23 cellular contexts compared by ENCODE assay signal in the genomic region with DNA sequence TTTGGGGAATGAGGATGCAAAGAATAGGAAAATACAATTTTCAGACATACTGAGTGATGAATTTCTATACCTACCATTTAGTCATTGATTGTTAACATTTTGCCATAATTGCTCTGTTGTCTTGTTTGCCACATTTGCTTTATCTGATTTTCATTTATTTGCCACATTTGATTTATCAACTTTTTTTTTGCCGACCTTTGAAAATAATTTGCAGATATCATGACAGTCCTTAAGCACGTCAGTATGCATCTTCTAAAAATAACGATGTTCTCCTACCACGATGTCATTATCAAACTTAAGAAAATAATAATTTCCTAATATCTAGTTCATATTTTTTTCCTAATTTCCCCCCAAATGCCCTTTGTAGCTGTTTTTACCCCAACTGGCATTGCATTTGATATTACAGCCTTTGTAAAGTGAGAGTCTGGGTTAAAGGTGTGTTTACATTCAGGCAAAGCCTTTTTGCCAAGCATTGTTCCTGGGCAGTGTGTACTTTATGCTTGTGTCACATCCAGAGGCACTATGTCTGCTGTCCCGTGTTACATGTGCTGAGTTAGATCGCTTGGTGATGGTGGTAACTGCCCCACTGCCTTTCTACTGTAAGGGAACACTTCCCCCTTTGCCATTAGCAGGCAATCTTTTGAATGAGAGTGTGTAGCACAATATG.
"Had no signal": no experiment of that assay in that cellular context is flagged by ENCODE, and none has a peak within 500 bp of the region (broad histone marks: within the 10 kb centered on the region; RNA-seq: fewer than 3 reads in every experiment).

No MANE protein-coding gene starts in this region.

- ATAC-seq: gastroesophageal sphincter; naive thymus-derived CD4-positive, alpha-beta T cell; psoas muscle; sciatic nerve; stimulated activated memory B cell treated with anti-CD40 and anti-IgM and Interleukin-4, amounts not matched to agents 10 μg/mL and 1 μg/mL and 100 μg/mL, for 72 hours had no signal

- H3K4me1 ChIP-seq: esophagus squamous epithelium, gastroesophageal sphincter, left ventricle myocardium inferior, psoas muscle, spleen, testis, tibial nerve had no signal

- DNase-seq: esophagus squamous epithelium; foreskin fibroblast; glutamatergic neuron; islet precursor cell; left ventricle myocardium inferior; mesenchymal stem cell; naive thymus-derived CD4-positive, alpha-beta T cell; nephron progenitor cell; psoas muscle; retina; spleen; stimulated activated CD4-positive, alpha-beta T cell treated with anti-CD3 and anti-CD28 coated beads, Interleukin-15, amount 100 ng/mL, for 24 hours; stimulated activated CD4-positive, alpha-beta T cell treated with anti-CD3 and anti-CD28 coated beads, Interleukin-1b, Interleukin-23, amount 100 ng/mL, for 48 hours; stimulated activated CD4-positive, alpha-beta T cell treated with anti-CD3 and anti-CD28 coated beads, Interleukin-4, amount 100 ng/mL, for 24 hours; testis had no signal

- H3K27ac ChIP-seq: esophagus squamous epithelium, gastroesophageal sphincter, left ventricle myocardium inferior, psoas muscle, spleen, testis, tibial nerve had no signal

- H3K27me3 ChIP-seq: esophagus squamous epithelium, gastroesophageal sphincter, spleen, testis, tibial nerve had no signal

- H3K9me3 ChIP-seq: esophagus squamous epithelium, gastroesophageal sphincter, left ventricle myocardium inferior, psoas muscle, spleen, testis, tibial nerve had no signal

- H3K27ac Mint-ChIP-seq: dendritic cell treated with granulocyte-macrophage colony-stimulating factor and Interleukin-4, amounts not matched to agents 40 ng/mL and 50 ng/mL, for 4 days; nephron progenitor cell; stimulated activated memory B cell treated with anti-CD40 and anti-IgM and Interleukin-4, amounts not matched to agents 10 μg/mL and 1 μg/mL and 100 μg/mL, for 72 hours; stimulated activated naive CD8-positive, alpha-beta T cell treated with anti-CD3 and anti-CD28 coated beads, Interleukin-15, Interleukin-2, amounts not matched to agents 100 ng/mL and 50 ng/mL, for 24 hours had no signal

- FAIRE-seq: colon had no signal

- H3K27me3 Mint-ChIP-seq: dendritic cell treated with granulocyte-macrophage colony-stimulating factor and Interleukin-4, amounts not matched to agents 40 ng/mL and 50 ng/mL, for 4 days; naive thymus-derived CD4-positive, alpha-beta T cell; stimulated activated memory B cell treated with anti-CD40 and anti-IgM and Interleukin-4, amounts not matched to agents 10 μg/mL and 1 μg/mL and 100 μg/mL, for 72 hours; stimulated activated naive CD8-positive, alpha-beta T cell treated with anti-CD3 and anti-CD28 coated beads, Interleukin-15, Interleukin-2, amounts not matched to agents 100 ng/mL and 50 ng/mL, for 24 hours had no signal

- H3K9me3 Mint-ChIP-seq: dendritic cell treated with granulocyte-macrophage colony-stimulating factor and Interleukin-4, amounts not matched to agents 40 ng/mL and 50 ng/mL, for 4 days; nephron progenitor cell; stimulated activated memory B cell treated with anti-CD40 and anti-IgM and Interleukin-4, amounts not matched to agents 10 μg/mL and 1 μg/mL and 100 μg/mL, for 72 hours; stimulated activated naive CD8-positive, alpha-beta T cell treated with anti-CD3 and anti-CD28 coated beads, Interleukin-15, Interleukin-2, amounts not matched to agents 100 ng/mL and 50 ng/mL, for 24 hours had no signal

- H3K4me3 Mint-ChIP-seq: dendritic cell treated with granulocyte-macrophage colony-stimulating factor and Interleukin-4, amounts not matched to agents 40 ng/mL and 50 ng/mL, for 4 days; naive thymus-derived CD4-positive, alpha-beta T cell; nephron progenitor cell; stimulated activated memory B cell treated with anti-CD40 and anti-IgM and Interleukin-4, amounts not matched to agents 10 μg/mL and 1 μg/mL and 100 μg/mL, for 72 hours; stimulated activated naive CD8-positive, alpha-beta T cell treated with anti-CD3 and anti-CD28 coated beads, Interleukin-15, Interleukin-2, amounts not matched to agents 100 ng/mL and 50 ng/mL, for 24 hours had no signal

- H3K4me1 Mint-ChIP-seq: naive thymus-derived CD4-positive, alpha-beta T cell; nephron progenitor cell; stimulated activated memory B cell treated with anti-CD40 and anti-IgM and Interleukin-4, amounts not matched to agents 10 μg/mL and 1 μg/mL and 100 μg/mL, for 72 hours had no signal

- H3K4me3 ChIP-seq: esophagus squamous epithelium, gastroesophageal sphincter, left ventricle myocardium inferior, lung, psoas muscle, spleen, testis, tibial nerve had no signal
